ENCODE assay signal across 34 cellular contexts in genomic region chr9:89500008-89500407, GRCh38. TPM values are rescaled to one million over a fixed set of nuclear protein-coding genes. Genes with fewer than 3 reads are reported as not detected.
DNase-seq lines count a peak whose midpoint lies in the region; ATAC-seq lines count a peak whose summit lies in the region.
"Had no signal": no experiment of that assay in that cellular context is flagged by ENCODE, and none has a peak within 500 bp of the region (broad histone marks: within the 10 kb centered on the region; RNA-seq: fewer than 3 reads in every experiment).

No MANE protein-coding gene starts in this region.

- no peaks in the 10 kb centered on the region for H3K27me3 ChIP-seq in thymus (ENCODE audit: control insufficient read depth, insufficient read depth)
- H3K27me3 ChIP-seq: right lobe of liver, tibial nerve had no signal

- peak overlapping the region; percentile 37 for H3K27ac ChIP-seq in thymus (ENCODE audit: low read depth)
- H3K27ac ChIP-seq: epithelial cell of prostate, right lobe of liver had no signal

- peaks cover 2% of the 10 kb centered on the region for H3K36me3 Mint-ChIP-seq in activated naive CD8-positive, alpha-beta T cell
- H3K36me3 Mint-ChIP-seq in activated naive CD8-positive, alpha-beta T cell treated with anti-CD3 and anti-CD28 coated beads for 36 hours = peaks cover 14% of the 10 kb centered on the region
- H3K36me3 Mint-ChIP-seq in T-cell (no peaks in the 10 kb centered on the region), immature natural killer cell (no peaks in the 10 kb centered on the region)

- H3K27ac Mint-ChIP-seq in activated naive CD8-positive, alpha-beta T cell = peak overlapping the region; percentile 64
- H3K27ac Mint-ChIP-seq in activated naive CD8-positive, alpha-beta T cell treated with anti-CD3 and anti-CD28 coated beads for 36 hours = no peak overlapping the region
- H3K27ac Mint-ChIP-seq in T-cell (peak overlapping the region; percentile 91 to 96), immature natural killer cell (peak overlapping the region; percentile 93 to 98 (median 94))

- H3K27me3 Mint-ChIP-seq in activated naive CD8-positive, alpha-beta T cell = no peaks in the 10 kb centered on the region
- no peaks in the 10 kb centered on the region for H3K27me3 Mint-ChIP-seq in activated naive CD8-positive, alpha-beta T cell treated with anti-CD3 and anti-CD28 coated beads for 36 hours
- H3K27me3 Mint-ChIP-seq in T-cell (no peaks in the 10 kb centered on the region), immature natural killer cell (ENCODE audit: low read depth in 3 of 3) (peaks cover 11 to 33% (median 25%) of the 10 kb centered on the region in 3 donors)

- 85% methylated on average over 5 of the region's 5 CpGs for WGBS in thymus

- DNase-seq in activated naive CD8-positive, alpha-beta T cell treated with anti-CD3 and anti-CD28 coated beads for 36 hours = no peak
- DNase-seq in T-cell = no peak
- no peak for DNase-seq in immature natural killer cell
- no peak for DNase-seq in activated effector memory CD4-positive, alpha-beta T cell treated with anti-CD3 and anti-CD28 coated beads, Interleukin-2, amount 50 U/mL, for 16 hours
- no peak for DNase-seq in KG1 (lab: John Stamatoyannopoulos, UW)
- DNase-seq: activated CD4-positive, CD25-positive, alpha-beta regulatory T cell treated with anti-CD3 and anti-CD28 coated beads, Interleukin-2, amount 50 U/mL, for 72 hours; activated CD8-positive, alpha-beta memory T cell treated with anti-CD3 and anti-CD28 coated beads for 24 hours; activated naive CD4-positive, alpha-beta T cell treated with Interleukin-2 at 50 U/mL for 16 hours; activated T-cell treated with anti-CD3 and anti-CD28 coated beads, Interleukin-2, amount 50 U/mL, for 1 hour; AML-193; COR-L47; DMS53; effector CD8-positive, alpha-beta T cell; H7; hypothalamus; Kasumi-1; left cardiac atrium; mammary epithelial cell; MV-4-11; NCI-H146; NCI-H226; NCI-H526 treated with DMSO at 0.1 percent for 48 hours; NK-92 treated with Interleukin-12 subunit alpha and Interleukin-12 subunit beta, amount 100 ng/mL, for 24 hours; posterior cingulate gyrus; right lobe of liver; SK-N-SH; stimulated activated CD4-positive, alpha-beta T cell treated with anti-CD3 and anti-CD28 coated beads, Interleukin-4, amount 100 ng/mL, for 24 hours had no signal

- CTCF ChIA-PET in T-cell (lab: Charles Lee) = interaction anchor here in 1 of 2 donors (1.2 kb wide), 1 partner anchor 71 kb away, joined by 6 read pairs; no protein-coding TSS in a partner anchor

- no peaks in the 10 kb centered on the region for H3K9me3 Mint-ChIP-seq in activated naive CD8-positive, alpha-beta T cell (ENCODE audit: low read depth)
- H3K9me3 Mint-ChIP-seq in activated naive CD8-positive, alpha-beta T cell treated with anti-CD3 and anti-CD28 coated beads for 36 hours = no peaks in the 10 kb centered on the region
- H3K9me3 Mint-ChIP-seq in T-cell (no peaks in the 10 kb centered on the region), immature natural killer cell (no peaks in the 10 kb centered on the region)
- H3K9me3 Mint-ChIP-seq: T-helper 1 cell treated with Interleukin-12 subunit alpha and Interleukin-12 subunit beta and Interleukin-4 antibody, amounts not matched to agents 30 μg/mL and 1 μg/mL, for 36 hours had no signal

- ATAC-seq in T-cell (replicated peaks in 1 of 4) (no peak), GM19324 (IDR thresholded peaks at IDR 0.05; ENCODE audit: low FRiP score, unreplicated experiment) (no peak)
- ATAC-seq: left cardiac atrium, right lobe of liver, Right ventricle myocardium inferior had no signal

- peaks cover 79% of the 10 kb centered on the region for H3K4me1 Mint-ChIP-seq in activated naive CD8-positive, alpha-beta T cell (ENCODE audit: low read depth)
- H3K4me1 Mint-ChIP-seq in activated naive CD8-positive, alpha-beta T cell treated with anti-CD3 and anti-CD28 coated beads for 36 hours = peaks cover 60% of the 10 kb centered on the region
- H3K4me1 Mint-ChIP-seq in T-cell (peaks cover 66 to 86% (median 82%) of the 10 kb centered on the region in 3 donors), immature natural killer cell (peaks cover 81 to 88% of the 10 kb centered on the region in 2 donors)

- H3K4me3 Mint-ChIP-seq in activated naive CD8-positive, alpha-beta T cell = peak overlapping the region; percentile 17
- H3K4me3 Mint-ChIP-seq in activated naive CD8-positive, alpha-beta T cell treated with anti-CD3 and anti-CD28 coated beads for 36 hours = no peak overlapping the region
- H3K4me3 Mint-ChIP-seq in T-cell (peak overlapping the region in 1 of 3 donors; percentile 96), immature natural killer cell (peak overlapping the region; percentile 87 to 94 (median 88))

- no peaks in the 10 kb centered on the region for H3K36me3 ChIP-seq in thymus (ENCODE audit: control insufficient read depth, insufficient read depth)
- H3K36me3 ChIP-seq: right lobe of liver, tibial nerve had no signal

- no peak overlapping the region for H3K4me3 ChIP-seq in thymus (ENCODE audit: low read length)
- H3K4me3 ChIP-seq: right lobe of liver, tibial nerve had no signal

- no peaks in the 10 kb centered on the region for H3K9me3 ChIP-seq in thymus (ENCODE audit: control insufficient read depth)
- H3K9me3 ChIP-seq: right lobe of liver, SK-N-SH, tibial nerve had no signal

- POLR2A ChIA-PET in T-cell (lab: Charles Lee) = no interaction called here

- peaks cover 44% of the 10 kb centered on the region for H3K4me1 ChIP-seq in thymus (ENCODE audit: control insufficient read depth, insufficient read depth, low read length)
- H3K4me1 ChIP-seq: right lobe of liver had no signal

RNA-seq across cellular contexts. Expression of gene SEMA4D, which starts 2.1 kb away (rescaled TPM):
- 100 to 1,000 TPM; 239 to 245 TPM for total RNA-seq in activated naive CD8-positive, alpha-beta T cell treated with anti-CD3 and anti-CD28 coated beads for 36 hours
- total RNA-seq in T-cell = 100 to 1,000 TPM; 347 to 585 (median 434) TPM
- 10 to 100 TPM; 45.8 to 80.6 (median 47.0) TPM for polyA plus RNA-seq in immature natural killer cell
- 62.1 TPM for polyA plus RNA-seq in thymus
